8 cellular contexts compared by ENCODE assay signal in genomic region chr22:40345271-40345670, GRCh38. TPM values are rescaled to one million over a fixed set of nuclear protein-coding genes. Genes with fewer than 3 reads are reported as not detected.
DNase-seq lines count a peak whose midpoint lies in the region; ATAC-seq, FAIRE-seq and TF ChIP-seq lines count a peak whose summit lies in the region.

No MANE protein-coding gene starts in this region.

- peaks cover 17% of the 10 kb centered on the region for H3K79me2 ChIP-seq in neural cell (replicated peaks; ENCODE audit: insufficient read depth, low read length)

- H3K36me3 ChIP-seq in GM06990 (ENCODE audit: control insufficient read depth, insufficient read depth, low read length) (peaks cover 2% of the 10 kb centered on the region), Panc1 (ENCODE audit: control insufficient read depth, insufficient read depth, low read length) (peaks cover 8% of the 10 kb centered on the region), breast epithelium (no peaks in the 10 kb centered on the region), neural cell (ENCODE audit: insufficient read depth, low read length) (no peaks in the 10 kb centered on the region), kidney (ENCODE audit: control insufficient read depth in 1 of 2, insufficient read depth in 2 of 2, low read length in 2 of 2) (peaks cover 0 to 5% of the 10 kb centered on the region in 2 donors)

- TF ChIP-seq CTCF in GM06990 (IDR thresholded peaks at IDR 0.05; ENCODE audit: insufficient read depth, low read length, poor library complexity, severe bottlenecking) (no peak), Panc1 (IDR thresholded peaks at IDR 0.05) (no peak), breast epithelium (IDR thresholded peaks at IDR 0.05) (no peak), neural cell (IDR thresholded peaks at IDR 0.05; ENCODE audit: poor library complexity, severe bottlenecking) (no peak), kidney (IDR thresholded peaks at IDR 0.05; ENCODE audit: borderline replicate concordance, extremely low read depth, insufficient read depth) (no peak)

- ATAC-seq in Panc1 (no peak), GM18505 (IDR thresholded peaks at IDR 0.05; ENCODE audit: unreplicated experiment) (no peak), GM21526 (IDR thresholded peaks at IDR 0.05; ENCODE audit: low FRiP score, unreplicated experiment) (no peak)

- peaks cover 8% of the 10 kb centered on the region for H3K4me1 ChIP-seq in Panc1 (ENCODE audit: control insufficient read depth, insufficient read depth, low read length)
- peaks cover 0 to 10% of the 10 kb centered on the region in 2 donors for H3K4me1 ChIP-seq in breast epithelium
- H3K4me1 ChIP-seq in kidney (ENCODE audit: control insufficient read depth in 1 of 2, insufficient read depth in 1 of 2, low read depth in 1 of 2, low read length in 2 of 2) = peaks cover 10 to 11% of the 10 kb centered on the region in 2 donors

- TF ChIP-seq RAD21 in neural cell (conservative IDR thresholded peaks at IDR 0.05) = no peak

- H3K4me3 ChIP-seq in GM06990 (replicated peaks; ENCODE audit: low read depth, low read length) (peak overlapping the region; percentile 93), Panc1 (ENCODE audit: low read depth in 2 of 2, low read length in 2 of 2) (peak overlapping the region; percentile 85 to 96), breast epithelium (peak overlapping the region; percentile 65 to 92 (median 76)), neural cell (ENCODE audit: low read length) (peak overlapping the region; percentile 91), kidney (ENCODE audit: low read length in 2 of 2) (peak overlapping the region in 1 of 2 donors; percentile 93)

- no peak for FAIRE-seq in kidney (lab: Jason Lieb, UNC)

- intact Hi-C loops in Panc1 (cut with micrococcal nuclease; ENCODE audit: unreplicated experiment) = loop anchor here (5.0 kb wide), 1 partner anchor 303 kb away; no protein-coding TSS in a partner anchor
- intact Hi-C loops in breast epithelium (cut with DNase I; ENCODE audit: low total_unique reads) = no loop called here
- intact Hi-C loops in kidney (cut with DNase I) = no loop called here

- in situ Hi-C loops in Panc1 (cut with HindIII; ENCODE audit: low pct_unique_long_range_greater_than_20kb, low sequenced_read_pairs) = no loop called here

- DNase-seq in GM06990 (ENCODE audit: extremely low read depth, insufficient read length) (peak; percentile 29), Panc1 (ENCODE audit: low read depth, low spot score) (no peak), breast epithelium (ENCODE audit: low spot score in 2 of 2) (no peak), kidney (no peak)
- DNase-seq in central memory CD4-positive, alpha-beta T cell = no peak

- no TSS peak for BruUV-seq in Panc1 (replicated peaks; lab: Mats Ljungman, UMichigan)

- TF ChIP-seq POLR2A in breast epithelium (IDR thresholded peaks at IDR 0.05) = no peak
- TF ChIP-seq POLR2A in GM18505 (IDR thresholded peaks at IDR 0.05; ENCODE audit: borderline replicate concordance, extremely low read depth, insufficient read depth, insufficient read length) = no peak

- no peak overlapping the region for H2AFZ ChIP-seq in neural cell (ENCODE audit: low read depth, low read length)

- no peaks in the 10 kb centered on the region for H3K9me2 ChIP-seq in neural cell (ENCODE audit: insufficient read depth, low read length)

- H3F3A ChIP-seq in neural cell (ENCODE audit: insufficient read depth, low read length, poor library complexity, severe bottlenecking) = no peaks in the 10 kb centered on the region

- H3K27ac ChIP-seq in Panc1 (ENCODE audit: low read length) (peak overlapping the region; percentile 96), breast epithelium (peak overlapping the region in 1 of 2 donors; percentile 74), neural cell (ENCODE audit: low read length) (peak overlapping the region; percentile 74), kidney (ENCODE audit: low read depth in 2 of 2, low read length in 2 of 2) (no peak overlapping the region)

- no peaks in the 10 kb centered on the region for H4K20me1 ChIP-seq in neural cell (ENCODE audit: insufficient read depth)

- H3K9me3 ChIP-seq in Panc1 (ENCODE audit: control insufficient read depth, insufficient read depth, low read depth, low read length) = no peaks in the 10 kb centered on the region
- H3K9me3 ChIP-seq in breast epithelium = no peaks in the 10 kb centered on the region
- H3K9me3 ChIP-seq in neural cell (ENCODE audit: low read length) = no peaks in the 10 kb centered on the region
- no peaks in the 10 kb centered on the region for H3K9me3 ChIP-seq in kidney (ENCODE audit: control insufficient read depth in 1 of 2, low read length in 2 of 2)

- H3K27me3 ChIP-seq in GM06990 (replicated peaks; ENCODE audit: control insufficient read depth, insufficient read depth, low read length) = no peaks in the 10 kb centered on the region
- no peaks in the 10 kb centered on the region for H3K27me3 ChIP-seq in Panc1 (ENCODE audit: control insufficient read depth, insufficient read depth, low read length)
- H3K27me3 ChIP-seq in breast epithelium = no peaks in the 10 kb centered on the region
- H3K27me3 ChIP-seq in neural cell (ENCODE audit: insufficient read depth, low read depth, low read length) = no peaks in the 10 kb centered on the region

- H3K9ac ChIP-seq in neural cell (ENCODE audit: low read length) (peak overlapping the region; percentile 74), kidney (ENCODE audit: low read length in 2 of 2) (no peak overlapping the region)

- POLR2A ChIA-PET in Panc1 (lab: Charles Lee) = interaction anchor here (0.7 kb wide), 1 partner anchor 15 kb away, joined by 15 read pairs; no protein-coding TSS in a partner anchor

- CTCF ChIA-PET in Panc1 (lab: Charles Lee) = no interaction called here

- TF ChIP-seq EP300 in neural cell (conservative IDR thresholded peaks at IDR 0.05; ENCODE audit: poor library complexity, severe bottlenecking) = no peak

- peak overlapping the region; percentile 55 for H3K4me2 ChIP-seq in neural cell (ENCODE audit: low read length)

TF ChIP-seq in neural cell, 6 proteins besides CTCF, POLR2A, EP300 and RAD21:
- no peak for TF ChIP-seq TAF1 (IDR thresholded peaks at IDR 0.05; ENCODE audit: low read depth)
- TF ChIP-seq, protein P1, sequence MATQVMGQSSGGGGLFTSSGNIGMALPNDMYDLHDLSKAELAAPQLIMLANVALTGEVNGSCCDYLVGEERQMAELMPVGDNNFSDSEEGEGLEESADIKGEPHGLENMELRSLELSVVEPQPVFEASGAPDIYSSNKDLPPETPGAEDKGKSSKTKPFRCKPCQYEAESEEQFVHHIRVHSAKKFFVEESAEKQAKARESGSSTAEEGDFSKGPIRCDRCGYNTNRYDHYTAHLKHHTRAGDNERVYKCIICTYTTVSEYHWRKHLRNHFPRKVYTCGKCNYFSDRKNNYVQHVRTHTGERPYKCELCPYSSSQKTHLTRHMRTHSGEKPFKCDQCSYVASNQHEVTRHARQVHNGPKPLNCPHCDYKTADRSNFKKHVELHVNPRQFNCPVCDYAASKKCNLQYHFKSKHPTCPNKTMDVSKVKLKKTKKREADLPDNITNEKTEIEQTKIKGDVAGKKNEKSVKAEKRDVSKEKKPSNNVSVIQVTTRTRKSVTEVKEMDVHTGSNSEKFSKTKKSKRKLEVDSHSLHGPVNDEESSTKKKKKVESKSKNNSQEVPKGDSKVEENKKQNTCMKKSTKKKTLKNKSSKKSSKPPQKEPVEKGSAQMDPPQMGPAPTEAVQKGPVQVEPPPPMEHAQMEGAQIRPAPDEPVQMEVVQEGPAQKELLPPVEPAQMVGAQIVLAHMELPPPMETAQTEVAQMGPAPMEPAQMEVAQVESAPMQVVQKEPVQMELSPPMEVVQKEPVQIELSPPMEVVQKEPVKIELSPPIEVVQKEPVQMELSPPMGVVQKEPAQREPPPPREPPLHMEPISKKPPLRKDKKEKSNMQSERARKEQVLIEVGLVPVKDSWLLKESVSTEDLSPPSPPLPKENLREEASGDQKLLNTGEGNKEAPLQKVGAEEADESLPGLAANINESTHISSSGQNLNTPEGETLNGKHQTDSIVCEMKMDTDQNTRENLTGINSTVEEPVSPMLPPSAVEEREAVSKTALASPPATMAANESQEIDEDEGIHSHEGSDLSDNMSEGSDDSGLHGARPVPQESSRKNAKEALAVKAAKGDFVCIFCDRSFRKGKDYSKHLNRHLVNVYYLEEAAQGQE (IDR thresholded peaks at IDR 0.05; ENCODE audit: borderline replicate concordance) = no peak
- TF ChIP-seq EZH2 (IDR thresholded peaks at IDR 0.05; ENCODE audit: borderline replicate concordance, insufficient read depth, low read length, poor library complexity, severe bottlenecking) = no peak
- no peak for TF ChIP-seq MXI1 (conservative IDR thresholded peaks at IDR 0.05; ENCODE audit: poor library complexity, severe bottlenecking)
- no peak for TF ChIP-seq SMC3 (conservative IDR thresholded peaks at IDR 0.05; ENCODE audit: poor library complexity)
- TF ChIP-seq POLR2AphosphoS5 (IDR thresholded peaks at IDR 0.05) = no peak
TF ChIP-seq in neural cell: peak in this region for 0.

RNA-seq across cellular contexts. Expression of gene ADSL, which starts 1.0 kb away (rescaled TPM):
- total RNA-seq in Panc1 (2021; ENCODE audit: unreplicated experiment) (107 TPM), breast epithelium (10 to 100 TPM; 66.6 to 92.3 (median 74.7) TPM), kidney (42.5 TPM)
- 94.3 TPM for polyA plus RNA-seq in Panc1 (2012; ENCODE audit: insufficient read length)
- polyA plus RNA-seq in neural cell (112 and 135 TPM in 2 replicates), kidney (ENCODE audit: insufficient read depth, low read depth, low replicate concordance) (57.5 TPM)
- 86.4 and 96.9 TPM in 2 replicates for polyA minus RNA-seq in neural cell

RNA-seq across cellular contexts. Expression of gene SGSM3, which starts 25.1 kb away (rescaled TPM):
- 49.4 TPM for total RNA-seq in Panc1 (2021; ENCODE audit: unreplicated experiment)
- 72.9 TPM for polyA plus RNA-seq in Panc1 (2012; ENCODE audit: insufficient read length)
- 10 to 100 TPM; 34.7 to 69.2 (median 55.3) TPM for total RNA-seq in breast epithelium
- polyA plus RNA-seq in neural cell = 163 and 247 TPM in 2 replicates
- 47.2 and 54.0 TPM in 2 replicates for polyA minus RNA-seq in neural cell
- 56.4 TPM for total RNA-seq in kidney
- 52.2 TPM for polyA plus RNA-seq in kidney (ENCODE audit: insufficient read depth, low read depth, low replicate concordance)

Comparison
In these comparisons a context has a peak if more than half of its experiments do, and no peak if none do; other contexts are left out.
1. H3K27ac ChIP-seq: peak in Panc1 (single experiment) and neural cell (single experiment); none in kidney (0 of 2).